Comparison of ENCODE assay signal across 1 cellular context in the genomic region with DNA sequence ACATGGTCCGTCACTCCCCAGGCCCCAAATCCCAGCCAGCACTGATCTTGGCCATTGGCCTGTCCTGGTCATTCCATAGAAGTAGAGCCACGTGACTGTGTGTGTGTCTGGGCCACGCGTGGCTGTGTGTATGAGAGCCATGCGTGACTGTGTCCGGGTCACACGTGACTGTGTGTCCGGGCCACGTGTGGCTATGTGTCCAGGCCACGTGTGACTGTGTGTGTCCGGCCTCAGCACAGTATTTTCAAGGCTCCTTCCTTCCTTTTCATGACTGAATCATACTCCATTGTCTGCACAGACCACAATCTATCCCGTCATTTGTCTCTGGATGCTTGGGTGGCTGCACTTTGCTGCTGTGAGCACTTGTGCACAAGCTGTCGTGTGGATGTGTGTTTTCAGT.
A peak's percentile ranks its signal among the peaks of the same experiment; 100 is the strongest.
TF ChIP-seq lines count a peak whose summit lies in the region.

No MANE protein-coding gene starts in this region.

TF ChIP-seq in K562, 482 proteins besides CTCF, POLR2A, EP300 and RAD21:
- TF ChIP-seq, protein P1, sequence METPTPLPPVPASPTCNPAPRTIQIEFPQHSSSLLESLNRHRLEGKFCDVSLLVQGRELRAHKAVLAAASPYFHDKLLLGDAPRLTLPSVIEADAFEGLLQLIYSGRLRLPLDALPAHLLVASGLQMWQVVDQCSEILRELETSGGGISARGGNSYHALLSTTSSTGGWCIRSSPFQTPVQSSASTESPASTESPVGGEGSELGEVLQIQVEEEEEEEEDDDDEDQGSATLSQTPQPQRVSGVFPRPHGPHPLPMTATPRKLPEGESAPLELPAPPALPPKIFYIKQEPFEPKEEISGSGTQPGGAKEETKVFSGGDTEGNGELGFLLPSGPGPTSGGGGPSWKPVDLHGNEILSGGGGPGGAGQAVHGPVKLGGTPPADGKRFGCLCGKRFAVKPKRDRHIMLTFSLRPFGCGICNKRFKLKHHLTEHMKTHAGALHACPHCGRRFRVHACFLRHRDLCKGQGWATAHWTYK (CRISPR knock-in tag; IDR thresholded peaks at IDR 0.05), result 0 out of 2 replicates have a peak, but pooled peaks have one; percentile 38
- TF ChIP-seq CBX8 (IDR thresholded peaks at IDR 0.05; ENCODE audit: borderline replicate concordance, extremely low read depth, low read depth, low read length, poor library complexity, severe bottlenecking), result no peak
